In the genomic region with DNA sequence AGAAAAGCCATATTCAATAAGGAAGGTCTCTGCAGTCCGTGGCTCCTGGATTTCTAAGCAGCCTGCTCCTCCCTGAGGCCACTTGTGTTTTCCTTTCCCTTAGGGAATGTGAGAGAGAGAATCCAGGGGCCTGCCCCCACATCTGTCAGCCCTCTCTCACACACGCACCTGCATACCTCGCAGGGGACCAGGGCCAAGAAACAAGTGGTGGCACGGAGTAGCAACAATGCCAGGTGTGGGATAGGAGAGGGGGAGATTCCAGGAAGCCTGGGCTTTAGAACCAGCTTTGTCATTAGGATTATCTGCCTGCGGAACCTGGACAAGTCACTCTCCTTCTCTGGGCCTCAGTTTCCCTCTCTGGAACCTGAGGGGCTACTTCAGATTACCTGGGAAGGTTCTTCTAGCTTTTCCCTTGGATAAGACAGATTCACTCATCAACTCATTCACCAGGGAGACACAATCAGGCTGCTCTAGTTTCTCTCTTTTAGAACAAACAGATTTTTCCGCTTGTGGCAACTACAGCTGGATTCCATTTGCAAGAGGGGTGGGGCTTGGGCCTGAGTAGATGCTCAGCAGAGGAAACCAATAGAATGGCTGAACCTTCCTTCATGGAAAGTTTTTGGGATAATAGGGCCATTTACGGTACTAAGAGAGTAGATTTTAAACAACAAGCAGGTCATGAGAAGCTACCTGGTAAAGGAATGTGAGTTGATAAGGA, we compare ENCODE assay signal across 18 cellular contexts. TPM values are rescaled to one million over a fixed set of nuclear protein-coding genes. Genes with fewer than 3 reads are reported as not detected.
"Had no signal": no experiment of that assay in that cellular context is flagged by ENCODE, and none has a peak within 500 bp of the region (broad histone marks: within the 10 kb centered on the region; RNA-seq: fewer than 3 reads in every experiment).

No MANE protein-coding gene starts in this region.

- H3K27ac ChIP-seq: epithelial cell of prostate, sigmoid colon, upper lobe of left lung, VCaP had no signal

- H3K27me3 ChIP-seq: sigmoid colon, upper lobe of left lung had no signal

- H3K27ac Mint-ChIP-seq: activated CD4-positive, alpha-beta memory T cell treated with anti-CD3 and anti-CD28 coated beads for 36 hours; activated naive CD8-positive, alpha-beta T cell treated with anti-CD3 and anti-CD28 coated beads, Interleukin-2, amount 50 U/mL, for 24 hours; activated T-cell treated with anti-CD3 and anti-CD28 coated beads, Interleukin-2, amount 50 U/mL, for 72 hours; T-cell had no signal

- H3K4me1 ChIP-seq: upper lobe of left lung had no signal

- H3K4me3 Mint-ChIP-seq: activated CD4-positive, alpha-beta memory T cell treated with anti-CD3 and anti-CD28 coated beads for 36 hours; activated naive CD8-positive, alpha-beta T cell treated with anti-CD3 and anti-CD28 coated beads, Interleukin-2, amount 50 U/mL, for 24 hours; activated T-cell treated with anti-CD3 and anti-CD28 coated beads, Interleukin-2, amount 50 U/mL, for 72 hours; naive thymus-derived CD4-positive, alpha-beta T cell; T-cell had no signal

- ATAC-seq: naive thymus-derived CD4-positive, alpha-beta T cell; T-cell had no signal

- H3K4me3 ChIP-seq: sigmoid colon, upper lobe of left lung had no signal

- H3K9me3 Mint-ChIP-seq: activated CD4-positive, alpha-beta memory T cell treated with anti-CD3 and anti-CD28 coated beads for 36 hours; activated naive CD8-positive, alpha-beta T cell treated with anti-CD3 and anti-CD28 coated beads, Interleukin-2, amount 50 U/mL, for 24 hours; activated T-cell treated with anti-CD3 and anti-CD28 coated beads, Interleukin-2, amount 50 U/mL, for 72 hours; naive thymus-derived CD4-positive, alpha-beta T cell; T-cell had no signal

- H3K4me1 Mint-ChIP-seq: activated naive CD8-positive, alpha-beta T cell treated with anti-CD3 and anti-CD28 coated beads, Interleukin-2, amount 50 U/mL, for 24 hours; naive thymus-derived CD4-positive, alpha-beta T cell; T-cell had no signal

- H3K27me3 Mint-ChIP-seq: activated CD4-positive, alpha-beta memory T cell treated with anti-CD3 and anti-CD28 coated beads for 36 hours; activated naive CD8-positive, alpha-beta T cell treated with anti-CD3 and anti-CD28 coated beads, Interleukin-2, amount 50 U/mL, for 24 hours; naive thymus-derived CD4-positive, alpha-beta T cell; T-cell had no signal

- DNase-seq: activated CD4-positive, alpha-beta memory T cell treated with anti-CD3 and anti-CD28 coated beads for 36 hours; activated naive CD8-positive, alpha-beta T cell treated with anti-CD3 and anti-CD28 coated beads, Interleukin-2, amount 50 U/mL, for 24 hours; activated T-cell treated with anti-CD3 and anti-CD28 coated beads, Interleukin-2, amount 50 U/mL, for 72 hours; caudate nucleus; effector memory CD4-positive, alpha-beta T cell; head of caudate nucleus; naive thymus-derived CD4-positive, alpha-beta T cell; sigmoid colon; stimulated activated CD4-positive, alpha-beta T cell treated with anti-CD3 and anti-CD28 coated beads, Interleukin-12 subunit alpha, Interleukin-12 subunit beta, amount 100 ng/mL, for 4 hours; stimulated activated naive CD4-positive, alpha-beta T cell; T-cell; T1000 had no signal

- H3K9me3 ChIP-seq: sigmoid colon, upper lobe of left lung had no signal

RNA-seq across cellular contexts. Expression of gene RTP2, which starts 23.5 kb away (rescaled TPM):
- total RNA-seq: activated CD4-positive, alpha-beta memory T cell treated with anti-CD3 and anti-CD28 coated beads for 36 hours; activated T-cell treated with anti-CD3 and anti-CD28 coated beads, Interleukin-2, amount 50 U/mL, for 72 hours; lung microvascular endothelial cell; mononuclear cell; naive thymus-derived CD4-positive, alpha-beta T cell; posterior vena cava; sigmoid colon; T-cell; upper lobe of left lung had no signal
- polyA plus RNA-seq: naive thymus-derived CD4-positive, alpha-beta T cell; sigmoid colon had no signal

RNA-seq across cellular contexts. Expression of gene SST, which starts 55.6 kb away (rescaled TPM):
- total RNA-seq: activated CD4-positive, alpha-beta memory T cell treated with anti-CD3 and anti-CD28 coated beads for 36 hours; activated T-cell treated with anti-CD3 and anti-CD28 coated beads, Interleukin-2, amount 50 U/mL, for 72 hours; lung microvascular endothelial cell; mononuclear cell; naive thymus-derived CD4-positive, alpha-beta T cell; posterior vena cava; T-cell; upper lobe of left lung had no signal
- polyA plus RNA-seq: naive thymus-derived CD4-positive, alpha-beta T cell had no signal
